Comparison of ENCODE assay signal across 17 cellular contexts in the genomic region with DNA sequence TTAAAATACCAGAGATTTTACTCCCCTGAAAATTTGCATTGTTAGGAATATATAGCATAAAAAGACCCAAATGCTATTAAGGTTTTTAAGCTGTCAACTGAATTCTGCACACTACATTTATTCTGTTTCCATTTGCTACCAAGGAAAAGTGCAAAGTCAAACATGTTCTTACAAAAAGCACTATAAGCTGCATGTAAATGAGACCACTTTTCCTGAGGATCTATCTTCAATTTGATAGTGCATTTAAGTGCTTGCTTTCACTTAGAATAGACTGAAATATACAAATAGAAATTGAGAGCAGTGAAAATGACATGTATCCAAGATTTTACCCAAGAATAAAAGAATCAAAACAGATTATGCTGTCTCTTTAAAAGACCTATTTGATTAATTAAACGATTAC.
"Had no signal": no experiment of that assay in that cellular context is flagged by ENCODE, and none has a peak within 500 bp of the region (broad histone marks: within the 10 kb centered on the region; RNA-seq: fewer than 3 reads in every experiment).

No MANE protein-coding gene starts in this region.

- H2AFZ ChIP-seq: neural progenitor cell, parathyroid adenoma had no signal

- DNase-seq: cortex of kidney; dorsolateral prefrontal cortex; effector CD4-positive, alpha-beta T cell; gastrocnemius medialis; head of caudate nucleus; left ventricle myocardium superior; stimulated activated CD4-positive, alpha-beta T cell treated with anti-CD3 and anti-CD28 coated beads, Interleukin-2, amount 100 ng/mL, for 24 hours; stimulated activated CD4-positive, alpha-beta T cell treated with anti-CD3 and anti-CD28 coated beads, Interleukin-4, amount 100 ng/mL, for 24 hours; stimulated activated naive CD4-positive, alpha-beta T cell treated with Interleukin-2 at 50 U/mL for 16 hours; stomach; thyroid gland; trophoblast cell had no signal

- H3K36me3 ChIP-seq: gastrocnemius medialis, neural progenitor cell, right atrium auricular region, stomach, thyroid gland, vagina had no signal

- H3K27ac ChIP-seq: dorsolateral prefrontal cortex, gastrocnemius medialis, neural progenitor cell, parathyroid adenoma, right atrium auricular region, stomach, thyroid gland, vagina had no signal

- H3K4me3 ChIP-seq: dorsolateral prefrontal cortex, gastrocnemius medialis, lung, neural progenitor cell, right atrium auricular region, stomach, thyroid gland, vagina had no signal

- H3K27me3 ChIP-seq: dorsolateral prefrontal cortex, gastrocnemius medialis, neural progenitor cell, right atrium auricular region, stomach, thyroid gland, vagina had no signal

- H3K9me3 ChIP-seq: gastrocnemius medialis, right atrium auricular region, stomach, thyroid gland, vagina had no signal

- H3K9ac ChIP-seq: neural progenitor cell, parathyroid adenoma had no signal

- H3K79me2 ChIP-seq: parathyroid adenoma had no signal

- H3K4me1 ChIP-seq: gastrocnemius medialis, parathyroid adenoma, right atrium auricular region, stomach, thyroid gland, vagina had no signal

- H3K4me2 ChIP-seq: neural progenitor cell had no signal
